20 cellular contexts compared by ENCODE assay signal in genomic region chr16:77295896-77296295, GRCh38.
DNase-seq lines count a peak whose midpoint lies in the region; ATAC-seq and TF ChIP-seq lines count a peak whose summit lies in the region.
"Had no signal": no experiment of that assay in that cellular context is flagged by ENCODE, and none has a peak within 500 bp of the region (broad histone marks: within the 10 kb centered on the region; RNA-seq: fewer than 3 reads in every experiment).

No MANE protein-coding gene starts in this region.

- H3K4me3 Mint-ChIP-seq in MCF 10A (ENCODE audit: unreplicated experiment) = no peak overlapping the region
- no peak overlapping the region for H3K4me3 Mint-ChIP-seq in type B pancreatic cell
- no peak overlapping the region for H3K4me3 Mint-ChIP-seq in T-cell
- H3K4me3 Mint-ChIP-seq: CD4-positive, CD25-positive, alpha-beta regulatory T cell had no signal

- no peak overlapping the region for H3K4me3 ChIP-seq in breast epithelium
- H3K4me3 ChIP-seq in Panc1 (ENCODE audit: low read depth in 2 of 2, low read length in 2 of 2) = no peak overlapping the region
- H3K4me3 ChIP-seq in fibroblast of mammary gland (ENCODE audit: control insufficient read depth, low read depth, low read length) = no peak overlapping the region
- H3K4me3 ChIP-seq: BLaER1, MG63 had no signal

- TF ChIP-seq CTCF in MCF 10A (IDR thresholded peaks at IDR 0.05; ENCODE audit: unreplicated experiment) = no peak
- TF ChIP-seq CTCF in breast epithelium (IDR thresholded peaks at IDR 0.05) = no peak
- TF ChIP-seq CTCF in Panc1 (IDR thresholded peaks at IDR 0.05) = no peak
- no peak for TF ChIP-seq CTCF in fibroblast of mammary gland (conservative IDR thresholded peaks at IDR 0.05; ENCODE audit: control insufficient read depth, insufficient read depth, low read depth, low read length)
- TF ChIP-seq CTCF in type B pancreatic cell (conservative IDR thresholded peaks at IDR 0.05) = no peak

- in situ Hi-C loops in Panc1 (cut with HindIII; ENCODE audit: low pct_unique_long_range_greater_than_20kb, low sequenced_read_pairs) = no loop called here

- H3K36me3 Mint-ChIP-seq in MCF 10A (ENCODE audit: insufficient read depth, unreplicated experiment) (no peaks in the 10 kb centered on the region), type B pancreatic cell (no peaks in the 10 kb centered on the region), T-cell (no peaks in the 10 kb centered on the region)
- H3K36me3 Mint-ChIP-seq: CD4-positive, CD25-positive, alpha-beta regulatory T cell had no signal

- intact Hi-C loops in MCF 10A (cut with micrococcal nuclease) (no loop called here), breast epithelium (cut with DNase I; ENCODE audit: low total_unique reads) (no loop called here), Panc1 (cut with micrococcal nuclease; ENCODE audit: unreplicated experiment) (loop anchor here (5.0 kb wide), 1 partner anchor 56 kb away; no protein-coding TSS in a partner anchor)

- no peak overlapping the region for H3K27ac Mint-ChIP-seq in MCF 10A (ENCODE audit: low read depth, unreplicated experiment)
- H3K27ac Mint-ChIP-seq in type B pancreatic cell = no peak overlapping the region
- H3K27ac Mint-ChIP-seq in T-cell = no peak overlapping the region
- H3K27ac Mint-ChIP-seq: CD4-positive, CD25-positive, alpha-beta regulatory T cell had no signal

- BruUV-seq in MCF 10A (replicated peaks; lab: Mats Ljungman, UMichigan) (no TSS peak), Panc1 (replicated peaks; lab: Mats Ljungman, UMichigan) (no TSS peak)

- no peak for TF ChIP-seq POLR2A in breast epithelium (IDR thresholded peaks at IDR 0.05)

- H3K4me1 Mint-ChIP-seq in MCF 10A (ENCODE audit: insufficient read depth, unreplicated experiment) (peaks cover 18% of the 10 kb centered on the region), type B pancreatic cell (ENCODE audit: unreplicated experiment) (peaks cover 24% of the 10 kb centered on the region), T-cell (no peaks in the 10 kb centered on the region)
- H3K4me1 Mint-ChIP-seq: CD4-positive, CD25-positive, alpha-beta regulatory T cell had no signal

- H3K27me3 Mint-ChIP-seq in MCF 10A (ENCODE audit: insufficient read depth, unreplicated experiment) = no peaks in the 10 kb centered on the region
- H3K27me3 Mint-ChIP-seq in type B pancreatic cell = peaks cover 3% of the 10 kb centered on the region
- H3K27me3 Mint-ChIP-seq in T-cell = peaks cover 0 to 1% of the 10 kb centered on the region in 2 donors
- H3K27me3 Mint-ChIP-seq: CD4-positive, CD25-positive, alpha-beta regulatory T cell had no signal

- H3K4me1 ChIP-seq in breast epithelium (no peaks in the 10 kb centered on the region), Panc1 (ENCODE audit: control insufficient read depth, insufficient read depth, low read length) (peaks cover 26% of the 10 kb centered on the region)

- no peaks in the 10 kb centered on the region for H3K36me3 ChIP-seq in breast epithelium
- no peaks in the 10 kb centered on the region for H3K36me3 ChIP-seq in Panc1 (ENCODE audit: control insufficient read depth, insufficient read depth, low read length)
- H3K36me3 ChIP-seq: BLaER1, MG63 had no signal

- DNase-seq in MCF 10A (ENCODE audit: unreplicated experiment) (peak; percentile 41), breast epithelium (ENCODE audit: low spot score in 2 of 2) (no peak), Panc1 (ENCODE audit: low read depth, low spot score) (no peak), fibroblast of mammary gland (ENCODE audit: low read depth) (peak; percentile 23), type B pancreatic cell (ENCODE audit: extremely low spot score, unreplicated experiment) (no peak), T-cell (no peak), DMS79 (lab: John Stamatoyannopoulos, UW) (no peak)
- DNase-seq: CD4-positive, CD25-positive, alpha-beta regulatory T cell; DMS153; KBM-7; MG63; NCI-H1092; NCI-H1417 treated with DMSO at 0.1 percent for 48 hours; NCI-H1694 treated with DMSO at 0.1 percent for 48 hours; NCI-H2081; NCI-H2227 treated with DMSO at 0.1 percent for 48 hours; NCI-H526 treated with DMSO at 0.1 percent for 48 hours; OCI-M1; SK-N-SH had no signal

- H3K9me3 Mint-ChIP-seq in MCF 10A (ENCODE audit: unreplicated experiment) = no peaks in the 10 kb centered on the region
- no peaks in the 10 kb centered on the region for H3K9me3 Mint-ChIP-seq in type B pancreatic cell
- H3K9me3 Mint-ChIP-seq in T-cell = no peaks in the 10 kb centered on the region
- H3K9me3 Mint-ChIP-seq: CD4-positive, CD25-positive, alpha-beta regulatory T cell had no signal

- CTCF ChIA-PET in MCF 10A (lab: Yijun Ruan, JAX) (no interaction called here), Panc1 (lab: Charles Lee) (no interaction called here), T-cell (lab: Charles Lee) (no interaction called here)

- ATAC-seq in Panc1 (no peak), T-cell (replicated peaks in 1 of 4) (no peak)

- H3K27ac ChIP-seq in breast epithelium = no peak overlapping the region
- peak overlapping the region; percentile 77 for H3K27ac ChIP-seq in Panc1 (ENCODE audit: low read length)
- H3K27ac ChIP-seq: BLaER1 had no signal

- POLR2A ChIA-PET in MCF 10A (lab: Yijun Ruan, JAX) (interaction anchor here (1.5 kb wide), 1 partner anchor 12 kb away, joined by 8 read pairs; no protein-coding TSS in a partner anchor), Panc1 (lab: Charles Lee) (no interaction called here), T-cell (lab: Charles Lee) (no interaction called here)

- no peaks in the 10 kb centered on the region for H3K27me3 ChIP-seq in breast epithelium
- H3K27me3 ChIP-seq in Panc1 (ENCODE audit: control insufficient read depth, insufficient read depth, low read length) = no peaks in the 10 kb centered on the region
- H3K27me3 ChIP-seq: BLaER1, MG63 had no signal

- H3K9me3 ChIP-seq in breast epithelium (no peaks in the 10 kb centered on the region), Panc1 (ENCODE audit: control insufficient read depth, insufficient read depth, low read depth, low read length) (no peaks in the 10 kb centered on the region)
- H3K9me3 ChIP-seq: BLaER1, MG63, SK-N-SH had no signal

Comparison
In these comparisons a context has a peak if more than half of its experiments do, and no peak if none do; other contexts are left out.
1. DNase-seq: peak in MCF 10A (single experiment) and fibroblast of mammary gland (single experiment); none in breast epithelium (0 of 2), Panc1 (single experiment), type B pancreatic cell (single experiment), T-cell (0 of 34) and DMS79 (single experiment).